ENCODE assay signal across 1 cellular context in genomic region chr6:167341665-167342655, GRCh38.
TF ChIP-seq lines count a peak whose summit lies in the region.

No MANE protein-coding gene starts in this region.

TF ChIP-seq in HepG2, 621 proteins besides CTCF, POLR2A, EP300 and RAD21 (continued from another document and continues in another):
- peak; percentile 81 for TF ChIP-seq ZNF800 (CRISPR knock-in tag; IDR thresholded peaks at IDR 0.05)
- TF ChIP-seq CBX2 (IDR thresholded peaks at IDR 0.05; ENCODE audit: low read depth, low read length): no peak
- no peak for TF ChIP-seq CBX2 (CRISPR knock-in tag; IDR thresholded peaks at IDR 0.05; ENCODE audit: low read depth)
- TF ChIP-seq ZBTB46 (CRISPR knock-in tag; IDR thresholded peaks at IDR 0.05; ENCODE audit: borderline replicate concordance): no peak
- TF ChIP-seq RBAK (CRISPR knock-in tag; IDR thresholded peaks at IDR 0.05): no peak
- TF ChIP-seq GABPA (IDR thresholded peaks at IDR 0.05; ENCODE audit: low read depth, low read length): no peak
- peak; percentile 67 for TF ChIP-seq GABPA (CRISPR knock-in tag; IDR thresholded peaks at IDR 0.05; ENCODE audit: low read depth)
- TF ChIP-seq HNF4A (CRISPR knock-in tag; IDR thresholded peaks at IDR 0.05): peak; percentile 100
- no peak for TF ChIP-seq RFX5 (IDR thresholded peaks at IDR 0.05; ENCODE audit: low read depth, low read length)
- TF ChIP-seq ZBTB21 (CRISPR knock-in tag; IDR thresholded peaks at IDR 0.05): peak; percentile 94
- TF ChIP-seq TP53 (CRISPR knock-in tag; conservative IDR thresholded peaks at IDR 0.05): no peak
- TF ChIP-seq ZNF512 (CRISPR knock-in tag; IDR thresholded peaks at IDR 0.05): no peak
- TF ChIP-seq ZNF12 (CRISPR knock-in tag; IDR thresholded peaks at IDR 0.05): peak; percentile 58; the same call in 1 of the 2 replicates
- peak; percentile 44; the same call in 1 of the 2 replicates for TF ChIP-seq ZNF24 (IDR thresholded peaks at IDR 0.05)
- TF ChIP-seq CENPT (CRISPR knock-in tag; IDR thresholded peaks at IDR 0.05; ENCODE audit: low read depth): no peak
- no peak for TF ChIP-seq MAFK (conservative IDR thresholded peaks at IDR 0.05 in 1 of 2, IDR thresholded peaks at IDR 0.05 in 1 of 2; ENCODE audit: low read length in 2 of 2)
- TF ChIP-seq ZSCAN21 (CRISPR knock-in tag; IDR thresholded peaks at IDR 0.05; ENCODE audit: borderline replicate concordance): no peak
- no peak for TF ChIP-seq MNT (IDR thresholded peaks at IDR 0.05)
- peak; percentile 79 for TF ChIP-seq ZSCAN31 (CRISPR knock-in tag; IDR thresholded peaks at IDR 0.05; ENCODE audit: low read depth)
- peak in 1 of 2 experiments; percentile 69; a peak in 2 of 4 replicates for TF ChIP-seq ATF4 (CRISPR knock-in tag; IDR thresholded peaks at IDR 0.05)
- no peak for TF ChIP-seq MAFF (IDR thresholded peaks at IDR 0.05; ENCODE audit: low read depth, low read length)
- TF ChIP-seq ELF4 (CRISPR knock-in tag; IDR thresholded peaks at IDR 0.05; ENCODE audit: borderline replicate concordance): peak; percentile 67; the same call in 1 of the 2 replicates
- peak; percentile 87 for TF ChIP-seq SIX4 (CRISPR knock-in tag; IDR thresholded peaks at IDR 0.05)
- TF ChIP-seq PAXIP1 (CRISPR knock-in tag; conservative IDR thresholded peaks at IDR 0.05): peak; percentile 100
- TF ChIP-seq ZNF431 (CRISPR knock-in tag; IDR thresholded peaks at IDR 0.05; ENCODE audit: borderline replicate concordance, low read depth): peak; percentile 71; the same call in 1 of the 2 replicates
- no peak for TF ChIP-seq ZNF552 (CRISPR knock-in tag; IDR thresholded peaks at IDR 0.05; ENCODE audit: borderline replicate concordance)
- TF ChIP-seq ELK4 (CRISPR knock-in tag; IDR thresholded peaks at IDR 0.05; ENCODE audit: borderline replicate concordance): no peak
- TF ChIP-seq ZNF280D (CRISPR knock-in tag; IDR thresholded peaks at IDR 0.05): peak; percentile 93; the same call in 1 of the 2 replicates
- TF ChIP-seq KAT8 (CRISPR knock-in tag; IDR thresholded peaks at IDR 0.05): peak; percentile 87
- TF ChIP-seq ARID5B (CRISPR knock-in tag; IDR thresholded peaks at IDR 0.05): peak; percentile 100
- TF ChIP-seq RARG (CRISPR knock-in tag; IDR thresholded peaks at IDR 0.05; ENCODE audit: low read depth): peak; percentile 36; the same call in 1 of the 2 replicates
- TF ChIP-seq MAF1 (CRISPR knock-in tag; IDR thresholded peaks at IDR 0.05; ENCODE audit: borderline replicate concordance): 0 out of 2 replicates have a peak, but pooled peaks have one; percentile 37
- TF ChIP-seq ZKSCAN8 (CRISPR knock-in tag; IDR thresholded peaks at IDR 0.05; ENCODE audit: borderline replicate concordance): peak; percentile 97
- no peak; the same call in 1 of the 2 replicates for TF ChIP-seq TSC22D2 (CRISPR knock-in tag; IDR thresholded peaks at IDR 0.05; ENCODE audit: borderline replicate concordance)
- TF ChIP-seq DBP (CRISPR knock-in tag; IDR thresholded peaks at IDR 0.05; ENCODE audit: not compliant biosample characterization): no peak
- peak; percentile 54; the same call in 1 of the 2 replicates for TF ChIP-seq ZNF414 (CRISPR knock-in tag; IDR thresholded peaks at IDR 0.05)
